ENCODE assay signal across 8 cellular contexts in the genomic region with DNA sequence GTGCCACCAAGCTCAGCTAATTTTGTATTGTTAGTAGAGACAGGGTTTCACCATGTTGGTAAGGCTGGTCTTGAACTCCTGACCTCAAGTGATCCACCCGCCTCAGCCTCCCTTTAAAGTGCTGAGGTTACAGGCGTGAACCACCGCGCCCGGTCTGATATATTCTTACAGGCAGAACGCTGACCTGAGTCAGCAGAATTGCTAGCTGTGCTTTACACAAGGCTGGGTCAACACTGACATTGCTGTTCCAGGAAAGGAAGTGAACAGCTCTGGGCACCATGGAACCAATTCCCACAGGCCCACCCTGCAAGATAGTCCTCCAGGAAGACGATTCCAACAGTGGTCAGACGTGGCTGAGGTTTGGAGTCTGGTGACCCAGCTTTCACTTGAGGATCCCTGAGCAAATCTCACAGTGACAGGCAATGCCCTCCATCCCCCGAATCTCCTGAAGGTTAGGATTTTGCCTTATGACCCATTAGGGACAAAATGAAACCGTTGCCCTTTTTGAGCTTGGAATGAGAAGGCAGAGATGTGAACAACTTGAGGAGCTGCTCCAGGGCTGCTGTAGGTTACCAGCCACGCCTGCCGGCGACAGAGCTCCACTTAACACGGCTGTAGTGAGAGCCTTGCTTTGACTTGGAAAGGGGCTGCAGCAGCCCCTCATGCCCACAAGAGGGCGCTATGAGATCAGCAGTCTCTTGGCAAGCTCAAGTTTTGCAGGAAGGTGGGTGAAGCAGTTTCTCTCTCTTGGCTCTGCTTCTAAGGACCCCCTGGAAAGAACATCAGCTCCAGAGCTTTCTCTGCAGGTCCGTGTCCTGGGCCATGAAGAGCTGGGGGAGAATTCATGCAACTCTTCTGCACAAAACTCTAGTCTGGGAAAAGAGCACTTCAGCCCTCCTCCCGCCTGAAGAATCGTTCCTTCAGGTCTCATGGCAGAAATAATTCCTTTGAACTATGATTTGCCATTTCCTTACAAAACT.
DNase-seq lines count a peak whose midpoint lies in the region; ATAC-seq and TF ChIP-seq lines count a peak whose summit lies in the region.

No MANE protein-coding gene starts in this region.

- intact Hi-C loops in CD4-positive, alpha-beta T cell (cut with DNase I, micrococcal nuclease) = no loop called here
- intact Hi-C loops in Right ventricle myocardium superior (cut with DNase I) = no loop called here
- intact Hi-C loops in posterior cingulate gyrus (cut with DNase I) = loop anchor here (1.0 to 10.0 kb wide), 2 partner anchors 108 to 275 kb away; partner anchors contain the start of gene TRA2B

- H3K4me1 ChIP-seq in upper lobe of left lung = peaks cover 13 to 40% (median 27%) of the 10 kb centered on the region in 4 donors

- POLR2A ChIA-PET in CD4-positive, alpha-beta T cell (lab: Charles Lee) = interaction anchor here (0.6 to 1.0 kb wide), 2 partner anchors 17 to 20 kb away, joined by 3 read pairs; no protein-coding TSS in a partner anchor

- no peaks in the 10 kb centered on the region for H3K27me3 ChIP-seq in CD4-positive, alpha-beta T cell (ENCODE audit: control insufficient read depth, insufficient read depth, low read length)
- no peaks in the 10 kb centered on the region for H3K27me3 ChIP-seq in upper lobe of left lung

- no peak overlapping the region for H3K27ac ChIP-seq in CD4-positive, alpha-beta T cell (ENCODE audit: low read depth, low read length)
- H3K27ac ChIP-seq in upper lobe of left lung = peak overlapping the region; percentile 11 to 60 (median 41)

- H3K36me3 Mint-ChIP-seq in CD4-positive, alpha-beta T cell (ENCODE audit: low read depth) = no peaks in the 10 kb centered on the region

- no peaks in the 10 kb centered on the region for H3K4me1 Mint-ChIP-seq in CD4-positive, alpha-beta T cell (ENCODE audit: low read depth)

- DNase-seq in CD4-positive, alpha-beta T cell = peak; percentile 22 to 58 (median 38)
- peak; percentile 94 for DNase-seq in NCI-H1105 treated with DMSO at 0.1 percent for 48 hours (lab: John Stamatoyannopoulos, UW)
- DNase-seq in SKM-1 (lab: John Stamatoyannopoulos, UW; ENCODE audit: unreplicated experiment) = peak; percentile 28
- peak; percentile 34 for DNase-seq in activated naive CD8-positive, alpha-beta T cell treated with anti-CD3 and anti-CD28 coated beads, Interleukin-2, amount 50 U/mL, for 16 hours (ENCODE audit: low read depth, low spot score)
- DNase-seq in Right ventricle myocardium superior = peak; percentile 82
- peak; percentile 50 to 97 (median 78) for DNase-seq in posterior cingulate gyrus
- peak in 1 of 2 donors; percentile 83 for DNase-seq in upper lobe of left lung

- TF ChIP-seq CTCF in CD4-positive, alpha-beta T cell (IDR thresholded peaks at IDR 0.05) = peak; percentile 81
- peak; percentile 77 to 99 (median 90) for TF ChIP-seq CTCF in upper lobe of left lung (IDR thresholded peaks at IDR 0.05)

- peaks cover 0 to 26% (median 0%) of the 10 kb centered on the region in 4 donors for H3K36me3 ChIP-seq in upper lobe of left lung

- H3K9me3 Mint-ChIP-seq in CD4-positive, alpha-beta T cell = no peaks in the 10 kb centered on the region

- CTCF ChIA-PET in CD4-positive, alpha-beta T cell (lab: Charles Lee) = interaction anchor here (1.1 to 1.6 kb wide), 8 partner anchors 9 to 880 kb away, joined by 3 to 6 read pairs (median 4); no protein-coding TSS in a partner anchor

- no peak overlapping the region for H3K4me3 ChIP-seq in upper lobe of left lung

- no peak for TF ChIP-seq POLR2A in upper lobe of left lung (IDR thresholded peaks at IDR 0.05)

- peaks cover 13% of the 10 kb centered on the region for H3K27me3 Mint-ChIP-seq in CD4-positive, alpha-beta T cell

- TF ChIP-seq EP300 in upper lobe of left lung (IDR thresholded peaks at IDR 0.05) = no peak

- WGBS in upper lobe of left lung, 2 donors = 39% methylated on average over 14 to 18 of the region's 18 CpGs

- ATAC-seq in CD4-positive, alpha-beta T cell (ENCODE audit: poor library complexity) = peak; percentile 67
- ATAC-seq in GM21717 (IDR thresholded peaks at IDR 0.05; ENCODE audit: unreplicated experiment) (peak; percentile 56), Right ventricle myocardium superior (ENCODE audit: poor library complexity) (peak; percentile 72), upper lobe of left lung (ENCODE audit: low FRiP score in 2 of 2) (peak; percentile 68 to 80)

- no peaks in the 10 kb centered on the region for H3K9me3 ChIP-seq in CD4-positive, alpha-beta T cell (ENCODE audit: control insufficient read depth, low read length)
- no peaks in the 10 kb centered on the region for H3K9me3 ChIP-seq in upper lobe of left lung

- H3K27ac Mint-ChIP-seq in CD4-positive, alpha-beta T cell = no peak overlapping the region

- no peak overlapping the region for H3K4me3 Mint-ChIP-seq in CD4-positive, alpha-beta T cell
